26 cellular contexts compared by ENCODE assay signal in genomic region chr11:129214710-129215295, GRCh38.
"Had no signal": no experiment of that assay in that cellular context is flagged by ENCODE, and none has a peak within 500 bp of the region (broad histone marks: within the 10 kb centered on the region; RNA-seq: fewer than 3 reads in every experiment).

No MANE protein-coding gene starts in this region.

- H3K4me3 Mint-ChIP-seq: activated CD4-positive, alpha-beta memory T cell treated with anti-CD3 and anti-CD28 coated beads, Interleukin-2, amount 10 ng/mL, durations not matched to agents 7 days and 5 days; activated CD4-positive, alpha-beta T cell treated with anti-CD3 and anti-CD28 coated beads, Interleukin-2, amount 10 ng/mL, durations not matched to agents 7 days and 5 days; activated CD8-positive, alpha-beta memory T cell treated with anti-CD3 and anti-CD28 coated beads, Interleukin-2, amount 10 ng/mL, durations not matched to agents 7 days and 5 days; activated naive CD4-positive, alpha-beta T cell treated with anti-CD3 and anti-CD28 coated beads, Interleukin-2, amount 50 U/mL, for 24 hours; activated naive CD8-positive, alpha-beta T cell treated with anti-CD3 and anti-CD28 coated beads, Interleukin-2, amount 50 U/mL, for 24 hours; central memory CD8-positive, alpha-beta T cell; dendritic cell treated with granulocyte-macrophage colony-stimulating factor and Interleukin-4, amounts not matched to agents 40 ng/mL and 50 ng/mL, for 4 days; mesothelial cell of epicardium; naive thymus-derived CD4-positive, alpha-beta T cell; T-helper 17 cell had no signal

- H3K36me3 Mint-ChIP-seq: activated CD8-positive, alpha-beta memory T cell treated with anti-CD3 and anti-CD28 coated beads, Interleukin-2, amount 10 ng/mL, durations not matched to agents 7 days and 5 days had no signal

- H3K27ac Mint-ChIP-seq: activated CD4-positive, alpha-beta memory T cell treated with anti-CD3 and anti-CD28 coated beads, Interleukin-2, amount 10 ng/mL, durations not matched to agents 7 days and 5 days; activated CD4-positive, alpha-beta T cell treated with anti-CD3 and anti-CD28 coated beads, Interleukin-2, amount 10 ng/mL, durations not matched to agents 7 days and 5 days; activated CD8-positive, alpha-beta memory T cell treated with anti-CD3 and anti-CD28 coated beads, Interleukin-2, amount 10 ng/mL, durations not matched to agents 7 days and 5 days; activated naive CD4-positive, alpha-beta T cell treated with anti-CD3 and anti-CD28 coated beads, Interleukin-2, amount 50 U/mL, for 24 hours; activated naive CD8-positive, alpha-beta T cell treated with anti-CD3 and anti-CD28 coated beads, Interleukin-2, amount 50 U/mL, for 24 hours; activated T-helper 2 cell treated with anti-CD3 and anti-CD28 coated beads, Interferon-gamma antibody, Interleukin-2, Interleukin-4, amounts not matched to agents 10 μg/mL and 5 μg/mL and 100 μg/mL, durations not matched to agents 14 hours and 24 hours and 36 hours; dendritic cell treated with granulocyte-macrophage colony-stimulating factor and Interleukin-4, amounts not matched to agents 40 ng/mL and 50 ng/mL, for 4 days; mesothelial cell of epicardium; naive thymus-derived CD4-positive, alpha-beta T cell; T-helper 17 cell had no signal

- H3K9me3 ChIP-seq: esophagus muscularis mucosa, heart left ventricle, ovary, prostate gland, upper lobe of right lung had no signal

- FAIRE-seq: bronchial epithelial cell had no signal

- H3K27ac ChIP-seq: esophagus muscularis mucosa, foreskin keratinocyte, heart left ventricle, ovary, prostate gland, upper lobe of right lung had no signal

- H3K4me1 ChIP-seq: prostate gland, upper lobe of right lung had no signal

- H3K27me3 Mint-ChIP-seq: activated CD4-positive, alpha-beta memory T cell treated with anti-CD3 and anti-CD28 coated beads, Interleukin-2, amount 10 ng/mL, durations not matched to agents 7 days and 5 days; activated CD4-positive, alpha-beta T cell treated with anti-CD3 and anti-CD28 coated beads, Interleukin-2, amount 10 ng/mL, durations not matched to agents 7 days and 5 days; activated CD8-positive, alpha-beta memory T cell treated with anti-CD3 and anti-CD28 coated beads, Interleukin-2, amount 10 ng/mL, durations not matched to agents 7 days and 5 days; activated naive CD8-positive, alpha-beta T cell treated with anti-CD3 and anti-CD28 coated beads, Interleukin-2, amount 50 U/mL, for 24 hours; central memory CD8-positive, alpha-beta T cell; dendritic cell treated with granulocyte-macrophage colony-stimulating factor and Interleukin-4, amounts not matched to agents 40 ng/mL and 50 ng/mL, for 4 days; T-helper 17 cell had no signal

- H3K9me3 Mint-ChIP-seq: activated CD4-positive, alpha-beta memory T cell treated with anti-CD3 and anti-CD28 coated beads, Interleukin-2, amount 10 ng/mL, durations not matched to agents 7 days and 5 days; activated CD4-positive, alpha-beta T cell treated with anti-CD3 and anti-CD28 coated beads, Interleukin-2, amount 10 ng/mL, durations not matched to agents 7 days and 5 days; activated naive CD4-positive, alpha-beta T cell treated with anti-CD3 and anti-CD28 coated beads, Interleukin-2, amount 50 U/mL, for 24 hours; activated naive CD8-positive, alpha-beta T cell treated with anti-CD3 and anti-CD28 coated beads, Interleukin-2, amount 50 U/mL, for 24 hours; activated T-helper 2 cell treated with anti-CD3 and anti-CD28 coated beads, Interferon-gamma antibody, Interleukin-2, Interleukin-4, amounts not matched to agents 10 μg/mL and 5 μg/mL and 100 μg/mL, durations not matched to agents 14 hours and 24 hours and 36 hours; dendritic cell treated with granulocyte-macrophage colony-stimulating factor and Interleukin-4, amounts not matched to agents 40 ng/mL and 50 ng/mL, for 4 days had no signal

- ATAC-seq: activated CD8-positive, alpha-beta memory T cell treated with anti-CD3 and anti-CD28 coated beads, Interleukin-2, amount 10 ng/mL, durations not matched to agents 7 days and 5 days; activated naive CD8-positive, alpha-beta T cell treated with anti-CD3 and anti-CD28 coated beads, Interleukin-2, amount 50 U/mL, for 24 hours; foreskin keratinocyte; heart left ventricle; naive thymus-derived CD4-positive, alpha-beta T cell; T-helper 17 cell; upper lobe of right lung had no signal

- H3K27me3 ChIP-seq: esophagus muscularis mucosa, foreskin keratinocyte, heart left ventricle, ovary, upper lobe of right lung had no signal

- DNase-seq: activated CD4-positive, alpha-beta memory T cell treated with anti-CD3 and anti-CD28 coated beads, Interleukin-2, amount 10 ng/mL, durations not matched to agents 7 days and 5 days; activated CD4-positive, alpha-beta T cell treated with anti-CD3 and anti-CD28 coated beads for 1 hour; activated CD4-positive, alpha-beta T cell treated with anti-CD3 and anti-CD28 coated beads, Interleukin-2, amount 10 ng/mL, durations not matched to agents 7 days and 5 days; activated CD8-positive, alpha-beta memory T cell treated with anti-CD3 and anti-CD28 coated beads, Interleukin-2, amount 10 ng/mL, durations not matched to agents 7 days and 5 days; activated naive CD8-positive, alpha-beta T cell treated with anti-CD3 and anti-CD28 coated beads, Interleukin-2, amount 50 U/mL, for 24 hours; activated T-cell treated with anti-CD3 and anti-CD28 coated beads, Interleukin-2, amount 50 U/mL, for 48 hours; heart left ventricle; hypothalamus; naive thymus-derived CD4-positive, alpha-beta T cell; ovary; retina; stimulated activated CD4-positive, alpha-beta T cell treated with anti-CD3 and anti-CD28 coated beads, Interleukin-15, amount 100 ng/mL, for 24 hours; stimulated activated CD4-positive, alpha-beta T cell treated with anti-CD3 and anti-CD28 coated beads, Interleukin-2, amount 100 ng/mL, for 24 hours; stimulated activated naive CD4-positive, alpha-beta T cell treated with Interleukin-2 at 50 U/mL for 16 hours; T-helper 17 cell; T1000; upper lobe of right lung had no signal

- H3K4me3 ChIP-seq: esophagus muscularis mucosa, heart left ventricle, ovary, prostate gland, upper lobe of right lung had no signal

- H3K4me1 Mint-ChIP-seq: activated CD4-positive, alpha-beta memory T cell treated with anti-CD3 and anti-CD28 coated beads, Interleukin-2, amount 10 ng/mL, durations not matched to agents 7 days and 5 days; central memory CD8-positive, alpha-beta T cell; T-helper 17 cell had no signal

- H3K36me3 ChIP-seq: esophagus muscularis mucosa, heart left ventricle, ovary, prostate gland, upper lobe of right lung had no signal
